In the genomic region with DNA sequence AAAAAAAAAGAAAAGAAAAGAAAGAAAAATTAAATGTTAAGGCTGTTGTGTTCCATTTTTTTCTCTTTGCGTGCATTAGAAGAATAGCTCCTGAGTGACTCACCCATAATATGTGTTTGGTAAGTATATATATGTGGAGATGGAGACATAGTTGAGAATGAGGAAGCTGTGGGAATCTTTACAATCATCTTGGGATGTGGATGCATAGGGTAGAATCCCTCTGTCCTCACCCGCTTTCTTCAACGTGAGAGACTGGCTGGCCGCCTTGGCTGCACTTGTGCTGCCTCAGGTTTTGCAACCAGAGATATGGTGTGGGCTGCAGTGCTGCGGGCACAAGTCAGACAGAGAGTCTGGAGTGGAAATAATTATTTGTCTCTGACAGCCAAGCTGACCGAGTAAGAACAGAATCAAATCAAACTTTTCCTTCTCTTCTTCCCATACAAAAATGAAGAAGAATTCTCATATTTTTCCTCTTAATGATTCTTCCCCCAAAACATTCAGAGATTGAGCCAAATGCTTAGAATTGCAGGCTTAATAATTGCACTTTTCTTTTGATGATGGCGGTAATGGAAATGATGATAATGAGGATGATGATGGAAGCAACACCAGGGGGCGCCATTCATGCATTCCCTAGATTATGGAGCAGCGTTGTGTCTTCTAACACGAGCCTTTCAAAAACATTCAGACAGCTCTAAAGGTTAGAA, we compare ENCODE assay signal across 9 cellular contexts. TPM values are rescaled to one million over a fixed set of nuclear protein-coding genes. Genes with fewer than 3 reads are reported as not detected.
DNase-seq lines count a peak whose midpoint lies in the region; ATAC-seq, FAIRE-seq and TF ChIP-seq lines count a peak whose summit lies in the region.
"Had no signal": no experiment of that assay in that cellular context is flagged by ENCODE, and none has a peak within 500 bp of the region (broad histone marks: within the 10 kb centered on the region; RNA-seq: fewer than 3 reads in every experiment).

No MANE protein-coding gene starts in this region.

- H3F3A ChIP-seq in GM23338 (replicated peaks; ENCODE audit: low read depth), result no peaks in the 10 kb centered on the region

- no peaks in the 10 kb centered on the region for H3K79me2 ChIP-seq in GM23338 (replicated peaks; ENCODE audit: insufficient read depth)

- no peak overlapping the region for H3K4me2 ChIP-seq in GM23338

- no peaks in the 10 kb centered on the region for H3K36me3 ChIP-seq in GM23338 (ENCODE audit: insufficient read depth)
- H3K36me3 ChIP-seq in kidney (ENCODE audit: control insufficient read depth in 1 of 2, insufficient read depth in 2 of 2, low read length in 2 of 2), result no peaks in the 10 kb centered on the region

- H3K27me3 ChIP-seq in GM23338 (ENCODE audit: insufficient read depth), result no peaks in the 10 kb centered on the region

- DNase-seq in GM23338 (ENCODE audit: low spot score), result peak; percentile 70
- DNase-seq in activated CD8-positive, alpha-beta T cell treated with anti-CD3 and anti-CD28 coated beads, Interleukin-2, amount 10 ng/mL, durations not matched to agents 7 days and 5 days, result peak; percentile 40
- no peak for DNase-seq in kidney
- no peak for DNase-seq in NCI-H2029 treated with DMSO at 0.1 percent for 48 hours (lab: John Stamatoyannopoulos, UW)
- no peak for DNase-seq in NCI-H524 (lab: John Stamatoyannopoulos, UW)
- no peak for DNase-seq in stimulated activated naive B cell treated with anti-CD40 and anti-IgM and Interleukin-4, amounts not matched to agents 10 μg/mL and 1 μg/mL and 100 μg/mL, for 72 hours

- no peak overlapping the region for H3K27ac Mint-ChIP-seq in GM23338
- H3K27ac Mint-ChIP-seq in activated CD8-positive, alpha-beta T cell treated with anti-CD3 and anti-CD28 coated beads, Interleukin-2, amount 10 ng/mL, durations not matched to agents 7 days and 5 days, result no peak overlapping the region
- H3K27ac Mint-ChIP-seq in stimulated activated naive B cell treated with anti-CD40 and anti-IgM and Interleukin-4, amounts not matched to agents 10 μg/mL and 1 μg/mL and 100 μg/mL, for 72 hours, result no peak overlapping the region
- H3K27ac Mint-ChIP-seq: activated naive CD4-positive, alpha-beta T cell treated with anti-CD3 and anti-CD28 coated beads, Interleukin-2, amount 50 U/mL, for 72 hours had no signal

- peaks cover 5% of the 10 kb centered on the region; the same call in 1 of the 2 replicates for H3K4me1 ChIP-seq in GM23338 (ENCODE audit: insufficient read depth)
- H3K4me1 ChIP-seq in kidney (ENCODE audit: control insufficient read depth in 1 of 2, insufficient read depth in 1 of 2, low read depth in 1 of 2, low read length in 2 of 2), result no peaks in the 10 kb centered on the region

- H2AFZ ChIP-seq in GM23338, result 0 out of 2 replicates have a peak overlapping the region, but pooled peaks have one; percentile 12

- no peaks in the 10 kb centered on the region for H3K36me3 Mint-ChIP-seq in GM23338 (ENCODE audit: low read depth)
- no peaks in the 10 kb centered on the region for H3K36me3 Mint-ChIP-seq in activated CD8-positive, alpha-beta T cell treated with anti-CD3 and anti-CD28 coated beads, Interleukin-2, amount 10 ng/mL, durations not matched to agents 7 days and 5 days (ENCODE audit: low read depth)
- H3K36me3 Mint-ChIP-seq in stimulated activated naive B cell treated with anti-CD40 and anti-IgM and Interleukin-4, amounts not matched to agents 10 μg/mL and 1 μg/mL and 100 μg/mL, for 72 hours, result no peaks in the 10 kb centered on the region
- H3K36me3 Mint-ChIP-seq: activated naive CD4-positive, alpha-beta T cell treated with anti-CD3 and anti-CD28 coated beads, Interleukin-2, amount 50 U/mL, for 72 hours had no signal

- H3K9ac ChIP-seq in kidney (ENCODE audit: low read length in 2 of 2), result no peak overlapping the region

- CTCF ChIA-PET in activated CD8-positive, alpha-beta T cell treated with anti-CD3 and anti-CD28 coated beads, Interleukin-2, amount 10 ng/mL, durations not matched to agents 7 days and 5 days (lab: Charles Lee), result interaction anchor here (0.7 to 1.9 kb wide), 7 partner anchors 9 to 305 kb away, joined by 3 to 7 read pairs (median 4); no protein-coding TSS in a partner anchor

- no peaks in the 10 kb centered on the region for H3K9me3 ChIP-seq in kidney (ENCODE audit: control insufficient read depth in 1 of 2, low read length in 2 of 2)

- TF ChIP-seq CTCF in 22Rv1 (IDR thresholded peaks at IDR 0.05), result peak; percentile 76
- peak; percentile 80 to 89 for TF ChIP-seq CTCF in GM23338 (conservative IDR thresholded peaks at IDR 0.05; ENCODE audit: low read depth in 2 of 2)
- TF ChIP-seq CTCF in kidney (IDR thresholded peaks at IDR 0.05; ENCODE audit: borderline replicate concordance, extremely low read depth, insufficient read depth), result peak; percentile 24

- POLR2A ChIA-PET in activated CD8-positive, alpha-beta T cell treated with anti-CD3 and anti-CD28 coated beads, Interleukin-2, amount 10 ng/mL, durations not matched to agents 7 days and 5 days (lab: Charles Lee), result no interaction called here

- no peaks in the 10 kb centered on the region for H3K27me3 Mint-ChIP-seq in GM23338 (ENCODE audit: insufficient read depth, low read depth, poor library complexity)
- peaks cover 5% of the 10 kb centered on the region for H3K27me3 Mint-ChIP-seq in activated CD8-positive, alpha-beta T cell treated with anti-CD3 and anti-CD28 coated beads, Interleukin-2, amount 10 ng/mL, durations not matched to agents 7 days and 5 days (ENCODE audit: low read depth)
- peaks cover 5 to 23% of the 10 kb centered on the region in 2 donors for H3K27me3 Mint-ChIP-seq in stimulated activated naive B cell treated with anti-CD40 and anti-IgM and Interleukin-4, amounts not matched to agents 10 μg/mL and 1 μg/mL and 100 μg/mL, for 72 hours

- H3K27ac ChIP-seq in 22Rv1 (no peak overlapping the region), GM23338 (ENCODE audit: low read depth) (no peak overlapping the region), kidney (ENCODE audit: low read depth in 2 of 2, low read length in 2 of 2) (no peak overlapping the region)

- no peak for FAIRE-seq in kidney (lab: Jason Lieb, UNC)

- no peaks in the 10 kb centered on the region for H3K9me3 Mint-ChIP-seq in GM23338
- no peaks in the 10 kb centered on the region for H3K9me3 Mint-ChIP-seq in activated CD8-positive, alpha-beta T cell treated with anti-CD3 and anti-CD28 coated beads, Interleukin-2, amount 10 ng/mL, durations not matched to agents 7 days and 5 days (ENCODE audit: insufficient read depth)
- no peaks in the 10 kb centered on the region for H3K9me3 Mint-ChIP-seq in stimulated activated naive B cell treated with anti-CD40 and anti-IgM and Interleukin-4, amounts not matched to agents 10 μg/mL and 1 μg/mL and 100 μg/mL, for 72 hours

- no peak overlapping the region for H3K4me3 ChIP-seq in GM23338
- H3K4me3 ChIP-seq in kidney (ENCODE audit: low read length in 2 of 2), result no peak overlapping the region

- no peaks in the 10 kb centered on the region for H4K20me1 ChIP-seq in GM23338 (replicated peaks; ENCODE audit: insufficient read depth)

- peaks cover 7% of the 10 kb centered on the region; the same call in 2 of the 3 replicates for H3K4me1 Mint-ChIP-seq in GM23338
- no peaks in the 10 kb centered on the region for H3K4me1 Mint-ChIP-seq in activated CD8-positive, alpha-beta T cell treated with anti-CD3 and anti-CD28 coated beads, Interleukin-2, amount 10 ng/mL, durations not matched to agents 7 days and 5 days (ENCODE audit: low read depth)
- no peaks in the 10 kb centered on the region for H3K4me1 Mint-ChIP-seq in stimulated activated naive B cell treated with anti-CD40 and anti-IgM and Interleukin-4, amounts not matched to agents 10 μg/mL and 1 μg/mL and 100 μg/mL, for 72 hours

- no peaks in the 10 kb centered on the region for H3K9me2 ChIP-seq in GM23338 (ENCODE audit: insufficient read depth)

- intact Hi-C loops in kidney (cut with DNase I), result no loop called here

- H3K4me3 Mint-ChIP-seq in GM23338, result no peak overlapping the region
- H3K4me3 Mint-ChIP-seq in activated CD8-positive, alpha-beta T cell treated with anti-CD3 and anti-CD28 coated beads, Interleukin-2, amount 10 ng/mL, durations not matched to agents 7 days and 5 days, result no peak overlapping the region
- H3K4me3 Mint-ChIP-seq in stimulated activated naive B cell treated with anti-CD40 and anti-IgM and Interleukin-4, amounts not matched to agents 10 μg/mL and 1 μg/mL and 100 μg/mL, for 72 hours, result no peak overlapping the region

- no peak; the same call in 1 of the 3 replicates for ATAC-seq in GM23338
- no peak for ATAC-seq in activated CD8-positive, alpha-beta T cell treated with anti-CD3 and anti-CD28 coated beads, Interleukin-2, amount 10 ng/mL, durations not matched to agents 7 days and 5 days
- ATAC-seq in HG03175 (IDR thresholded peaks at IDR 0.05; ENCODE audit: unreplicated experiment), result no peak
- ATAC-seq in stimulated activated naive B cell treated with anti-CD40 and anti-IgM and Interleukin-4, amounts not matched to agents 10 μg/mL and 1 μg/mL and 100 μg/mL, for 72 hours (replicated peaks), result no peak
- ATAC-seq: activated naive CD4-positive, alpha-beta T cell treated with anti-CD3 and anti-CD28 coated beads, Interleukin-2, amount 50 U/mL, for 72 hours had no signal

TF ChIP-seq in GM23338, 12 proteins besides CTCF, POLR2A, EP300 and RAD21 (continues in another document):
- TF ChIP-seq ZNF114 (CRISPR knock-in tag; IDR thresholded peaks at IDR 0.05), result no peak
- no peak for TF ChIP-seq STAT1 (IDR thresholded peaks at IDR 0.05; ENCODE audit: unreplicated experiment)
- TF ChIP-seq NANOG (IDR thresholded peaks at IDR 0.05; ENCODE audit: borderline replicate concordance), result no peak

RNA-seq across cellular contexts. Expression of gene SERPINB7, which starts 48.5 kb away (rescaled TPM):
- not detected in 2 replicates for total RNA-seq in GM23338 (2014; rRNA removed; shearing (Covaris generic))
- not detected in 2 replicates for polyA plus RNA-seq in GM23338 (2016; fragmentation: Nextera tagmentation; extraction: Ambion mirVana)
- total RNA-seq in activated CD8-positive, alpha-beta T cell treated with anti-CD3 and anti-CD28 coated beads, Interleukin-2, amount 10 ng/mL, durations not matched to agents 7 days and 5 days, result not detected
- total RNA-seq in kidney, result 0.47 TPM
- 0.45 TPM for polyA plus RNA-seq in kidney (ENCODE audit: insufficient read depth, low read depth, low replicate concordance)
- total RNA-seq: activated naive CD4-positive, alpha-beta T cell treated with anti-CD3 and anti-CD28 coated beads, Interleukin-2, amount 50 U/mL, for 72 hours had no signal

Comparison
In these comparisons a context has a peak if more than half of its experiments do, and no peak if none do; other contexts are left out.
1. CTCF ChIP-seq: peak in every context shown above with its lines; median percentile 84 in GM23338; 76 in 22Rv1; 24 in kidney.
2. DNase-seq: peak in GM23338 (single experiment) and activated CD8-positive, alpha-beta T cell treated with anti-CD3 and anti-CD28 coated beads, Interleukin-2, amount 10 ng/mL, durations not matched to agents 7 days and 5 days (single experiment); none in kidney (single experiment), NCI-H2029 treated with DMSO at 0.1 percent for 48 hours (single experiment), NCI-H524 (0 of 2) and stimulated activated naive B cell treated with anti-CD40 and anti-IgM and Interleukin-4, amounts not matched to agents 10 μg/mL and 1 μg/mL and 100 μg/mL, for 72 hours (single experiment).